Comparison of ENCODE assay signal across 15 cellular contexts in the genomic region with DNA sequence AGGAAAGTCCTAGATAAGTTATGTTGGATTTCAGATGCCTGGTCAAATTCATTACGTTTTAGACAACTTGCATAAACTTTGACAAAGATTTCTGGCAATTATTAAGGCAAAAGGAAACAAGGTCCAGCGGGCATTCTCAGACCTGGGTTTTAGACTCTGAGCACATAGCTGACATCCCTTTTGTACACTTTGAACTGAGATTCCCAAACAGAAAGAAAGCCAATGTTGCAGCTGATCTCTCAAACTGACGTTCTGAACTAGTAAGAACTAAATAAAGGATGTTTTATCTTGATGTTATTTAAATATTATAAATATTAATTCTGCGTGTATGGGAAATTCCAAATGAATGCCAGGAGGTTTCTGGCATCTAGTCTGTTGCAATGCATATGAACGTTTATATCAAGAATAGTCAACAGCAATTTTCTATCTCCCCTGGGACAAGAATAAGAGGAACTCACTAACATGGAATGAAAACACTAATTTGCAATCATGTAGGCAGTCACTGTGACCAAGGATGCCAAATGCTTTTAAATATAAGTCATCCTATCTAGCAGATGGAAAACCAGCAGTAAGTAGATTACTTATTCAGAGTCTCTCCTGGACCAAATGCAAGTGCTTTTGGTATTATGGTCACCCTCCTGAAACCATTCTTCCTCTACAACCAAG.
A peak's percentile ranks its signal among the peaks of the same experiment; 100 is the strongest.
DNase-seq lines count a peak whose midpoint lies in the region; ATAC-seq, FAIRE-seq and TF ChIP-seq lines count a peak whose summit lies in the region.
"Had no signal": no experiment of that assay in that cellular context is flagged by ENCODE, and none has a peak within 500 bp of the region (broad histone marks: within the 10 kb centered on the region; RNA-seq: fewer than 3 reads in every experiment).

No MANE protein-coding gene starts in this region.

- H3K27me3 Mint-ChIP-seq in chondrocyte (ENCODE audit: low read depth) = no peaks in the 10 kb centered on the region
- H3K27me3 Mint-ChIP-seq in activated T-helper 17 cell treated with anti-CD3 and anti-CD28 coated beads, Interleukin-2, amount 50 U/mL, for 72 hours = no peaks in the 10 kb centered on the region

- FAIRE-seq in D721Med (lab: Jason Lieb, UNC) = peak; percentile 60
- FAIRE-seq: K562, keratinocyte, RCC 7860 had no signal

- no peak for TF ChIP-seq CTCF in D721Med (IDR thresholded peaks at IDR 0.05; ENCODE audit: insufficient read depth, missing control alignments)
- TF ChIP-seq CTCF in chondrocyte (IDR thresholded peaks at IDR 0.05) = no peak

- H3K36me3 Mint-ChIP-seq in chondrocyte (ENCODE audit: low read depth) = no peaks in the 10 kb centered on the region
- peaks cover 8% of the 10 kb centered on the region for H3K36me3 Mint-ChIP-seq in activated T-helper 17 cell treated with anti-CD3 and anti-CD28 coated beads, Interleukin-2, amount 50 U/mL, for 72 hours (ENCODE audit: low read depth)
- H3K36me3 Mint-ChIP-seq: activated CD4-positive, alpha-beta memory T cell treated with anti-CD3 and anti-CD28 coated beads for 36 hours had no signal

- peaks cover 25% of the 10 kb centered on the region for H3K4me1 Mint-ChIP-seq in chondrocyte (ENCODE audit: low read depth)
- no peaks in the 10 kb centered on the region for H3K4me1 Mint-ChIP-seq in activated T-helper 17 cell treated with anti-CD3 and anti-CD28 coated beads, Interleukin-2, amount 50 U/mL, for 72 hours

- DNase-seq in D721Med (ENCODE audit: insufficient read length, low spot score) (no peak), M059J (ENCODE audit: low read depth) (peak; percentile 51), chondrocyte (ENCODE audit: low spot score) (no peak), non-pigmented ciliary epithelial cell (ENCODE audit: low read depth) (peak; percentile 66), SIG-M5 (lab: John Stamatoyannopoulos, UW) (no peak), HT-29 (ENCODE audit: low spot score) (no peak)
- DNase-seq: activated CD4-positive, alpha-beta memory T cell treated with anti-CD3 and anti-CD28 coated beads for 36 hours; DND-41; esophagus squamous epithelium; NCI-H2081 treated with DMSO at 0.1 percent for 48 hours had no signal

- H3K27ac Mint-ChIP-seq in chondrocyte (ENCODE audit: unreplicated experiment) = peak overlapping the region; percentile 81
- H3K27ac Mint-ChIP-seq in activated T-helper 17 cell treated with anti-CD3 and anti-CD28 coated beads, Interleukin-2, amount 50 U/mL, for 72 hours = no peak overlapping the region
- H3K27ac Mint-ChIP-seq: activated CD4-positive, alpha-beta memory T cell treated with anti-CD3 and anti-CD28 coated beads for 36 hours; nephron had no signal

- ATAC-seq in activated T-helper 17 cell treated with anti-CD3 and anti-CD28 coated beads, Interleukin-2, amount 50 U/mL, for 72 hours (replicated peaks) = no peak
- ATAC-seq: K562 had no signal

- no peaks in the 10 kb centered on the region for H3K9me3 Mint-ChIP-seq in chondrocyte (ENCODE audit: low read depth)
- H3K9me3 Mint-ChIP-seq in activated T-helper 17 cell treated with anti-CD3 and anti-CD28 coated beads, Interleukin-2, amount 50 U/mL, for 72 hours = no peaks in the 10 kb centered on the region
- H3K9me3 Mint-ChIP-seq: activated CD4-positive, alpha-beta memory T cell treated with anti-CD3 and anti-CD28 coated beads for 36 hours; nephron had no signal

- H3K4me3 Mint-ChIP-seq in chondrocyte (ENCODE audit: unreplicated experiment) = no peak overlapping the region
- H3K4me3 Mint-ChIP-seq in activated T-helper 17 cell treated with anti-CD3 and anti-CD28 coated beads, Interleukin-2, amount 50 U/mL, for 72 hours = no peak overlapping the region
- H3K4me3 Mint-ChIP-seq: activated CD4-positive, alpha-beta memory T cell treated with anti-CD3 and anti-CD28 coated beads for 36 hours; nephron had no signal

Comparison
In these comparisons a context has a peak if more than half of its experiments do, and no peak if none do; other contexts are left out.
1. DNase-seq: peak in M059J (single experiment) and non-pigmented ciliary epithelial cell (single experiment); none in D721Med (single experiment), chondrocyte (single experiment), SIG-M5 (single experiment) and HT-29 (single experiment).